Comparison of ENCODE assay signal across 1 cellular context in the genomic region with DNA sequence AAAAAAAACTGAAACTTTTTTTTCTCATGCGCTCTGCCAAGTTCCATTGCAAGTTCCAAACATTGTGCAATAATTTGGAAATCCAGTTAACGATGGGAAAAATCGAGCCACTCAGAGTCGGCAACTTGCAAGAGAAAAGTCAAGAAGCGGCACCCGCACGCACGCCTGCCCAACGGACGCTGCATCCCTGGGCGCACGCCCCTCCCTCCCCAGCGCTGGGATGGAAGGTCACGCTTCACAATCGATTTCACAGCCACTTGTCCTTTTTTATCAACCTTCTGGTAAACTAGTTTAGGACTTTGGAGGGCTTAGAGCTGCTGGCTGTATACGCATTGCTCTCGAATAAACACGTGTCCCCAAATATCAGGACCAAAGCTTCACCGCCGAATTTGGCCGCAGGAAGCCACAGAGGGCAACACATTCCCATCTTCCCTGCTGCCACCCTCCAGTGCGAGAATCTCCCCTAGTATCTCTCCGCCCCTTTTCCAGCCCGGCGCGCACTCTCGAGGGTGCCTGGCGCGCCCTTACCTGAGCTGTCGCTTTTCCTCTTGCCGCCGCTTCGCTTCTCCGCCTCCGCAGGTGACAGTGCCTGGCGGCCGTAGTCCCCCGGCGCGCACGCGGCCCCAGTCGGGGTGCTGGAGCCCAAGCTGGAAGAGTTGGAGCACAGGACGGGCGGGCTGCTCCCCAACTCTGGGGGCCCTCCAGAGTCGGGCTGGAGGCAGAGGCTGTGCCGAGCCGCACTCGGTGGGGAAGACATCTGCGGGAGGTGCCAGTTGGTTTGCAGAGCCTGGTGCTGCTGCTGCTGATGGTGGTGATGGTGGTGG.
A peak's percentile ranks its signal among the peaks of the same experiment; 100 is the strongest.
TF ChIP-seq lines count a peak whose summit lies in the region.

No MANE protein-coding gene starts in this region.

TF ChIP-seq in H1, 55 proteins besides CTCF, POLR2A, EP300 and RAD21:
- TF ChIP-seq SP1 (IDR thresholded peaks at IDR 0.05; ENCODE audit: low read depth, low read length) (no peak), SUZ12 (IDR thresholded peaks at IDR 0.05; ENCODE audit: low read length) (peak; percentile 76), RNF2 (IDR thresholded peaks at IDR 0.05; ENCODE audit: borderline replicate concordance, low read depth, low read length, missing control alignments, poor library complexity, severe bottlenecking) (peak; percentile 50), SP2 (IDR thresholded peaks at IDR 0.05; ENCODE audit: low read length) (no peak), CEBPB (IDR thresholded peaks at IDR 0.05; ENCODE audit: low read depth, low read length) (peak; percentile 58; the same call in 1 of the 2 replicates), TBP (IDR thresholded peaks at IDR 0.05; ENCODE audit: low read depth, low read length) (peak; percentile 88), RBBP5 (IDR thresholded peaks at IDR 0.05; ENCODE audit: borderline replicate concordance, low read depth, low read length) (peak; percentile 73; the same call in 1 of the 2 replicates), CBX5 (IDR thresholded peaks at IDR 0.05; ENCODE audit: low read depth, low read length) (no peak), HDAC2 (IDR thresholded peaks at IDR 0.05; ENCODE audit: borderline replicate concordance in 1 of 2, low read depth in 2 of 2, low read length in 2 of 2) (no peak), RXRA (IDR thresholded peaks at IDR 0.05; ENCODE audit: insufficient read depth, low read depth, low read length) (no peak), SAP30 (IDR thresholded peaks at IDR 0.05; ENCODE audit: insufficient read depth, insufficient replicate concordance, low read length) (no peak), SIX5 (IDR thresholded peaks at IDR 0.05; ENCODE audit: low read depth, low read length) (no peak), KDM4A (IDR thresholded peaks at IDR 0.05; ENCODE audit: low read depth, low read length, severe bottlenecking) (peak; percentile 89), EZH2 (IDR thresholded peaks at IDR 0.05; ENCODE audit: low read depth, low read length, severe bottlenecking) (peak; percentile 83), KDM1A (IDR thresholded peaks at IDR 0.05; ENCODE audit: borderline replicate concordance, low read length) (0 out of 2 replicates have a peak, but pooled peaks have one; percentile 14), CTBP2 (IDR thresholded peaks at IDR 0.05; ENCODE audit: borderline replicate concordance, insufficient read depth, insufficient read length, low read length) (peak; percentile 67)
- TF ChIP-seq, protein P1, sequence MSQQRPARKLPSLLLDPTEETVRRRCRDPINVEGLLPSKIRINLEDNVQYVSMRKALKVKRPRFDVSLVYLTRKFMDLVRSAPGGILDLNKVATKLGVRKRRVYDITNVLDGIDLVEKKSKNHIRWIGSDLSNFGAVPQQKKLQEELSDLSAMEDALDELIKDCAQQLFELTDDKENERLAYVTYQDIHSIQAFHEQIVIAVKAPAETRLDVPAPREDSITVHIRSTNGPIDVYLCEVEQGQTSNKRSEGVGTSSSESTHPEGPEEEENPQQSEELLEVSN (IDR thresholded peaks at IDR 0.05), result peak; percentile 68
- TF ChIP-seq, protein P2, sequence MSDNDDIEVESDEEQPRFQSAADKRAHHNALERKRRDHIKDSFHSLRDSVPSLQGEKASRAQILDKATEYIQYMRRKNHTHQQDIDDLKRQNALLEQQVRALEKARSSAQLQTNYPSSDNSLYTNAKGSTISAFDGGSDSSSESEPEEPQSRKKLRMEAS (IDR thresholded peaks at IDR 0.05), result peak; percentile 70; the same call in 1 of the 2 replicates
